8 cellular contexts compared by ENCODE assay signal in the genomic region with DNA sequence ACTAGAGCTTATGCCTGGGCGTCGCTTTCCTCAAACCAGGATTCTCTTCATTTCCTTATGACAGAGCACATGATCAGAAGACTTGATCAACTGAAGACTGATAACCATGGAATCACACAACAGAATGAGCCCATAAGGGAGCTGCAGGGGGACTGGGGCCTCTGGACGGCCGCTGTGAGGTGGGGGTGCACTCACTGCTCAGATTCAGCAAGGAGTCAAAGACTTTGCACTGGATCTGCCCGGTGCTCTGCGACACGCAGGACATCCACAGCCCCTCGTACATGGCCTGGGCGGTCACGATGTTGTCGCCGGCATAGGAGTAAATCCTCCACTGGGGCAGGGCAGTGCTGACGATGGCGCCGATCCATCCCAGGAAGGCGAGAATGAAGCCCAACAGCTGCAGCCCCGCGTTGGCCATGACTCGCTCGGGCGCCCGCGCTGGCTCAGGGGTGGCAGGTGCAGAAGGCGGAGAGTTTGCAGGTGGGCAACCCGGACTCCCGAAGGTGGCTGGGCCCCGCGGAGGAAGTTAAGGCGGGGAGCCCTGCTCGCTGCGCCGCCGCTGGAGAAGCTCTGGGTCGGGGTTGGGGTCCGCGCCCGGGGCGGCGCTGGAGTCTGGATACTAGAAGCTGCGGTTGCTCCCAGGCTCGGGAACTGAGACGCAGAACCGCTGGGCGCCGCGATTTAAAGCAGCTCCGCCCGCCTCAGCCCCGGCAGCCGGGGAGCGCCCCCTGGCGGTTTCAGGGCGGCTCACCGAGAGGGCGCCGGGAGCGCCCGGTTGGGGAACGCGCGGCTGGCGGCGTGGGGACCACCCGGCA. TPM values are rescaled to one million over a fixed set of nuclear protein-coding genes. Genes with fewer than 3 reads are reported as not detected.
DNase-seq lines count a peak whose midpoint lies in the region; ATAC-seq and TF ChIP-seq lines count a peak whose summit lies in the region.

A gene with protein sequence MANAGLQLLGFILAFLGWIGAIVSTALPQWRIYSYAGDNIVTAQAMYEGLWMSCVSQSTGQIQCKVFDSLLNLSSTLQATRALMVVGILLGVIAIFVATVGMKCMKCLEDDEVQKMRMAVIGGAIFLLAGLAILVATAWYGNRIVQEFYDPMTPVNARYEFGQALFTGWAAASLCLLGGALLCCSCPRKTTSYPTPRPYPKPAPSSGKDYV (minus strand): TSS at position 658 of the 815 bp plus-strand sequence. CDS start 240 bp downstream, at position 418.

- peaks cover 0 to 6% (median 0%) of the 10 kb centered on the region in 45 donors for H3K27me3 ChIP-seq in dorsolateral prefrontal cortex
- H3K27me3 ChIP-seq in left lung = peaks cover 0 to 25% of the 10 kb centered on the region in 2 donors

- intact Hi-C loops in dorsolateral prefrontal cortex (cut with DNase I) = loop anchor here (5.0 to 10.0 kb wide), 4 partner anchors 95 to 360 kb away; no protein-coding TSS in a partner anchor
- intact Hi-C loops in left lung (cut with DNase I) = loop anchor here in 1 of 2 donors (10.0 kb wide), 2 partner anchors 97 to 357 kb away; no protein-coding TSS in a partner anchor

- H3K27ac ChIP-seq in 22Rv1 (no peak within 1 kb of the TSS), dorsolateral prefrontal cortex (peak within 1 kb of the TSS in 3 of 59 donors; percentile 54 to 71 (median 55)), left lung (peak within 1 kb of the TSS; percentile 72 to 78)

- no peaks in the 10 kb centered on the region for H3K9me3 ChIP-seq in left lung

- DNase-seq in NCI-H345 (lab: John Stamatoyannopoulos, UW) = peak; percentile 93
- peak; percentile 59 to 61 for DNase-seq in activated CD4-positive, alpha-beta T cell treated with anti-CD3 and anti-CD28 coated beads, Interleukin-2, amount 50 U/mL, for 4 hours
- DNase-seq in dorsolateral prefrontal cortex = peak; percentile 18 to 87 (median 68)
- DNase-seq in left lung = peak; percentile 82 to 95
- DNase-seq in stimulated activated CD4-positive, alpha-beta T cell treated with anti-CD3 and anti-CD28 coated beads, Interleukin-2, amount 100 ng/mL, for 24 hours = peak; percentile 79 to 81

- ATAC-seq in GM18511 (IDR thresholded peaks at IDR 0.05; ENCODE audit: unreplicated experiment) (peak; percentile 92), HG03039 (IDR thresholded peaks at IDR 0.05; ENCODE audit: unreplicated experiment) (peak; percentile 58), left lung (peak; percentile 88)

- H3K4me1 ChIP-seq in left lung = peaks cover 11 to 13% of the 10 kb centered on the region in 2 donors

- H3K36me3 ChIP-seq in left lung = no peaks in the 10 kb centered on the region

- peak within 1 kb of the TSS; percentile 44 to 83 (median 69) for H3K4me3 ChIP-seq in dorsolateral prefrontal cortex
- peak within 1 kb of the TSS; percentile 40 to 53 for H3K4me3 ChIP-seq in left lung

- peak; percentile 99 for TF ChIP-seq CTCF in 22Rv1 (IDR thresholded peaks at IDR 0.05)
- peak; percentile 76 to 99 (median 94) for TF ChIP-seq CTCF in dorsolateral prefrontal cortex (IDR thresholded peaks at IDR 0.05 in 54 of 56, conservative IDR thresholded peaks at IDR 0.05 in 2 of 56; ENCODE audit: low read depth in 1 of 56, partially characterized antibody in 56 of 56)
- TF ChIP-seq CTCF in left lung (IDR thresholded peaks at IDR 0.05) = peak; percentile 94 to 95

RNA-seq across cellular contexts. Expression of the gene that starts here (rescaled TPM):
- 1 to 10 TPM in 48 of 120 experiments, under 1 TPM in 70, not detected in 2; 0.28 to 3.3 (median 0.90) TPM for total RNA-seq in dorsolateral prefrontal cortex
- 10 to 100 TPM; 37.4 to 78.8 TPM for total RNA-seq in left lung

Comparison
In these comparisons a context has a peak if more than half of its experiments do, and no peak if none do; other contexts are left out.
1. RNA of the gene that starts here (total RNA-seq): 37.4 to 78.8 TPM in left lung; 0.28 to 3.3 TPM in dorsolateral prefrontal cortex; every median in the first group is over 4 times any median in the second.
2. Peak in every context shown above with its lines, with median percentiles within 50 percentile points of each other: CTCF ChIP-seq, ATAC-seq and DNase-seq.